Comparison of ENCODE assay signal across 1 cellular context in genomic region chr9:123424131-123424530, GRCh38.
TF ChIP-seq lines count a peak whose summit lies in the region.

No MANE protein-coding gene starts in this region.

TF ChIP-seq in HepG2, 621 proteins besides CTCF, POLR2A, EP300 and RAD21 (continued from another document):
- TF ChIP-seq ZNF609 (CRISPR knock-in tag; IDR thresholded peaks at IDR 0.05; ENCODE audit: borderline replicate concordance): no peak
- no peak for TF ChIP-seq ZNF530 (CRISPR knock-in tag; IDR thresholded peaks at IDR 0.05; ENCODE audit: low read depth)
- no peak for TF ChIP-seq ZEB1 (IDR thresholded peaks at IDR 0.05; ENCODE audit: insufficient replicate concordance, low read depth)
- TF ChIP-seq HINFP (CRISPR knock-in tag; IDR thresholded peaks at IDR 0.05; ENCODE audit: low read depth): no peak
- no peak for TF ChIP-seq TCF7L2 (IDR thresholded peaks at IDR 0.05; ENCODE audit: low read depth, low read length)
- no peak for TF ChIP-seq ZNF572 (CRISPR knock-in tag; IDR thresholded peaks at IDR 0.05)
- no peak for TF ChIP-seq AKAP8 (CRISPR knock-in tag; IDR thresholded peaks at IDR 0.05)
- no peak for TF ChIP-seq SKI (IDR thresholded peaks at IDR 0.05; ENCODE audit: partially characterized antibody)
- TF ChIP-seq ZNF646 (CRISPR knock-in tag; IDR thresholded peaks at IDR 0.05): no peak
- no peak for TF ChIP-seq FOSL2 (CRISPR knock-in tag; IDR thresholded peaks at IDR 0.05)
